11 cellular contexts compared by ENCODE assay signal in the genomic region with DNA sequence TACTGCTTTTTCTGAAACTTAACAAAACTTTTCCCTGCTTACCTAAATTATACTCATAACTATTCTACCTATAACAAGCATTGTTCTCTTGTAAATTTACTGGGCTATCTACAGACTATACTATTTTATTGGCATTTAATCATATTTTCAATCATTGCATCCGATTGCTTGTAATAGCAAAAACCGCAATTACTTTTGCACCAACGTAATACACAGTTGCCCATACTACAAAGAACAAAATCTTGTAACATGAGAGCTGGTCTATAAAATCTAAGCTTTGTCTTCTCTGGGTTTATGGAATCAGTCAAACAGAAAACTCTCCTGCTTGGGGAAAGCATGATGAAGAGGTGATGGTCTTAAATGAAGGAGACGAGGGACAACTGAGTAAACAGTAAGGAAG.
"Had no signal": no experiment of that assay in that cellular context is flagged by ENCODE, and none has a peak within 500 bp of the region (broad histone marks: within the 10 kb centered on the region; RNA-seq: fewer than 3 reads in every experiment).

No MANE protein-coding gene starts in this region.

- H3K9me3 ChIP-seq: HAP-1 had no signal

- FAIRE-seq: H1, H54 had no signal

- DNase-seq: GM23248, GOT3, H7, H9, HCEC 1CT, HFFc6 had no signal

- H2AFZ ChIP-seq: GM23248, GM23338 had no signal

- H3K9ac ChIP-seq: GM23248 had no signal

- H3K36me3 ChIP-seq: HAP-1 had no signal

- H3K4me2 ChIP-seq: GM23338 had no signal

- H3K4me1 ChIP-seq: HAP-1 had no signal

- ATAC-seq: GM23338, HCT116 had no signal

- H3K4me3 ChIP-seq: GM23248, GM23338, HAP-1 had no signal

- H3K27ac ChIP-seq: GM23248 had no signal
